In the genomic region with DNA sequence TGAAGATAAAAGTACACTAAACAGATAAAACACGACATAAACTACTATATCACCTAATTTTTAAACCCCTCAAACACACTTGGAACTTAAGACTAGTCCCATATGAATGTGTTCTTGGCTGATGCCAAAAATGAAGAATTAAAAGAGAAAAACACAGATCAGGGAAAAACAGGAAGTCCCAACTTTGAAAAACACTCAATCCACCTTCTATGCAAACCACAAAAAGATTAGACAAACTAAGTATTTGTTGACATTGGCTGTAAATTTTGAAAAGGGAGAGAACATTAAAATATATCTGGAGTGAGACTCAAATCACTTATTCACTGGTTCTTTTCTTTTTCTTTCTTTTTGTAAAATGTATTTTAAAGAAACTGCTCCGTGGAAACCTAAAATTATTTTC, we compare ENCODE assay signal across 18 cellular contexts.
DNase-seq lines count a peak whose midpoint lies in the region; ATAC-seq and TF ChIP-seq lines count a peak whose summit lies in the region.
"Had no signal": no experiment of that assay in that cellular context is flagged by ENCODE, and none has a peak within 500 bp of the region (broad histone marks: within the 10 kb centered on the region; RNA-seq: fewer than 3 reads in every experiment).

No MANE protein-coding gene starts in this region.

- H3K36me3 Mint-ChIP-seq in CD8-positive, alpha-beta T cell = peaks cover 35% of the 10 kb centered on the region
- peaks cover 28% of the 10 kb centered on the region for H3K36me3 Mint-ChIP-seq in activated naive CD8-positive, alpha-beta T cell treated with anti-CD3 and anti-CD28 coated beads, Interleukin-2, amount 50 U/mL, for 24 hours (ENCODE audit: low read depth)
- peaks cover 6% of the 10 kb centered on the region for H3K36me3 Mint-ChIP-seq in endothelial cell (ENCODE audit: low read depth, unreplicated experiment)

- intact Hi-C loops in CD8-positive, alpha-beta T cell (cut with DNase I, micrococcal nuclease) = no loop called here

- H3K9me3 ChIP-seq in CD8-positive, alpha-beta T cell (ENCODE audit: low read length) = no peaks in the 10 kb centered on the region
- H3K9me3 ChIP-seq: transverse colon had no signal

- H3K27ac ChIP-seq in ACC112 (ENCODE audit: low read depth, low read length) = peak overlapping the region; percentile 43; the same call in 1 of the 2 replicates
- no peak overlapping the region for H3K27ac ChIP-seq in CD8-positive, alpha-beta T cell (ENCODE audit: low read depth, low read length)
- H3K27ac ChIP-seq: cardiac muscle cell, transverse colon had no signal

- no peaks in the 10 kb centered on the region for H3K36me3 ChIP-seq in ACC112 (ENCODE audit: insufficient read depth, low read length)
- H3K36me3 ChIP-seq in CD8-positive, alpha-beta T cell (ENCODE audit: insufficient read depth, low read length) = no peaks in the 10 kb centered on the region
- H3K36me3 ChIP-seq: cardiac muscle cell had no signal

- H3K4me3 Mint-ChIP-seq in CD8-positive, alpha-beta T cell = peak overlapping the region; percentile 7
- no peak overlapping the region for H3K4me3 Mint-ChIP-seq in activated naive CD8-positive, alpha-beta T cell treated with anti-CD3 and anti-CD28 coated beads, Interleukin-2, amount 50 U/mL, for 24 hours
- H3K4me3 Mint-ChIP-seq in endothelial cell (ENCODE audit: unreplicated experiment) = no peak overlapping the region
- H3K4me3 Mint-ChIP-seq: effector memory CD8-positive, alpha-beta T cell had no signal

- no peak for ATAC-seq in CD8-positive, alpha-beta T cell
- no peak for ATAC-seq in activated naive CD8-positive, alpha-beta T cell treated with anti-CD3 and anti-CD28 coated beads, Interleukin-2, amount 50 U/mL, for 24 hours
- ATAC-seq in GM18520 (IDR thresholded peaks at IDR 0.05; ENCODE audit: unreplicated experiment) = no peak
- ATAC-seq: effector memory CD8-positive, alpha-beta T cell; left ventricle myocardium superior had no signal

- peaks cover 7% of the 10 kb centered on the region for H3K4me1 ChIP-seq in ACC112 (ENCODE audit: control insufficient read depth, insufficient read depth, low read length, unreplicated experiment)
- peaks cover 17% of the 10 kb centered on the region for H3K4me1 ChIP-seq in CD8-positive, alpha-beta T cell (ENCODE audit: insufficient read depth, low read length)
- H3K4me1 ChIP-seq: transverse colon had no signal

- CTCF ChIA-PET in CD8-positive, alpha-beta T cell (lab: Charles Lee) = interaction anchor here (1.1 kb wide), 1 partner anchor 83 kb away, joined by 3 read pairs; no protein-coding TSS in a partner anchor

- H2AFZ ChIP-seq in ACC112 (ENCODE audit: low read length, unreplicated experiment) = peak overlapping the region; percentile 66

- H3K27me3 Mint-ChIP-seq in CD8-positive, alpha-beta T cell (ENCODE audit: low read depth) = no peaks in the 10 kb centered on the region
- H3K27me3 Mint-ChIP-seq in activated naive CD8-positive, alpha-beta T cell treated with anti-CD3 and anti-CD28 coated beads, Interleukin-2, amount 50 U/mL, for 24 hours = no peaks in the 10 kb centered on the region
- H3K27me3 Mint-ChIP-seq in endothelial cell (ENCODE audit: unreplicated experiment) = peaks cover 3% of the 10 kb centered on the region
- H3K27me3 Mint-ChIP-seq: effector memory CD8-positive, alpha-beta T cell had no signal

- POLR2A ChIA-PET in CD8-positive, alpha-beta T cell (lab: Charles Lee) = no interaction called here

- H3K27ac Mint-ChIP-seq in CD8-positive, alpha-beta T cell = peak overlapping the region; percentile 15
- peak overlapping the region; percentile 5 for H3K27ac Mint-ChIP-seq in activated naive CD8-positive, alpha-beta T cell treated with anti-CD3 and anti-CD28 coated beads, Interleukin-2, amount 50 U/mL, for 24 hours
- H3K27ac Mint-ChIP-seq in endothelial cell (ENCODE audit: unreplicated experiment) = no peak overlapping the region

- DNase-seq in CD8-positive, alpha-beta T cell = no peak
- no peak for DNase-seq in activated naive CD8-positive, alpha-beta T cell treated with anti-CD3 and anti-CD28 coated beads, Interleukin-2, amount 50 U/mL, for 24 hours
- DNase-seq in fibroblast of the aortic adventitia (ENCODE audit: low read depth) (peak; percentile 53), NCI-H146 (lab: John Stamatoyannopoulos, UW) (no peak), endothelial cell (ENCODE audit: low spot score) (no peak)
- DNase-seq in stimulated activated CD4-positive, alpha-beta T cell treated with anti-CD3 and anti-CD28 coated beads, Interleukin-4, amount 100 ng/mL, for 4 hours = no peak
- DNase-seq: activated gamma-delta T cell treated with Interleukin-2 at 50 U/mL for 16 hours; DMS79 treated with DMSO at 0.1 percent for 48 hours; effector memory CD8-positive, alpha-beta T cell; foreskin melanocyte; left ventricle myocardium superior; NCI-H1092 treated with DMSO at 0.1 percent for 48 hours; NCI-H82; posterior cingulate gyrus; transverse colon had no signal

- H3K4me1 Mint-ChIP-seq in CD8-positive, alpha-beta T cell (ENCODE audit: low read depth) = peaks cover 45% of the 10 kb centered on the region
- peaks cover 38% of the 10 kb centered on the region for H3K4me1 Mint-ChIP-seq in activated naive CD8-positive, alpha-beta T cell treated with anti-CD3 and anti-CD28 coated beads, Interleukin-2, amount 50 U/mL, for 24 hours
- peaks cover 14% of the 10 kb centered on the region for H3K4me1 Mint-ChIP-seq in endothelial cell (ENCODE audit: unreplicated experiment)

- H3K79me2 ChIP-seq in ACC112 (ENCODE audit: control insufficient read depth, insufficient read depth, low read length, unreplicated experiment) = no peaks in the 10 kb centered on the region

- H3K9me3 Mint-ChIP-seq in CD8-positive, alpha-beta T cell = no peaks in the 10 kb centered on the region
- H3K9me3 Mint-ChIP-seq in activated naive CD8-positive, alpha-beta T cell treated with anti-CD3 and anti-CD28 coated beads, Interleukin-2, amount 50 U/mL, for 24 hours = no peaks in the 10 kb centered on the region
- no peaks in the 10 kb centered on the region for H3K9me3 Mint-ChIP-seq in endothelial cell (ENCODE audit: unreplicated experiment)
- H3K9me3 Mint-ChIP-seq: effector memory CD8-positive, alpha-beta T cell had no signal

- H3K27me3 ChIP-seq in ACC112 (ENCODE audit: insufficient read depth, low read length) = no peaks in the 10 kb centered on the region
- H3K27me3 ChIP-seq in CD8-positive, alpha-beta T cell (ENCODE audit: insufficient read depth, low read length) = no peaks in the 10 kb centered on the region
- H3K27me3 ChIP-seq: cardiac muscle cell, transverse colon had no signal

- TF ChIP-seq CTCF in CD8-positive, alpha-beta T cell (IDR thresholded peaks at IDR 0.05) = no peak
- no peak for TF ChIP-seq CTCF in fibroblast of the aortic adventitia (IDR thresholded peaks at IDR 0.05; ENCODE audit: insufficient read depth, low read length)
- TF ChIP-seq CTCF in endothelial cell (IDR thresholded peaks at IDR 0.05; ENCODE audit: unreplicated experiment) = no peak

- H3K4me3 ChIP-seq in ACC112 (ENCODE audit: low read depth, low read length) (no peak overlapping the region), fibroblast of the aortic adventitia (ENCODE audit: low read depth, low read length) (no peak overlapping the region)
- no peak overlapping the region for H3K4me3 ChIP-seq in CD8-positive, alpha-beta T cell (ENCODE audit: low read depth, low read length)
- H3K4me3 ChIP-seq: cardiac muscle cell, transverse colon had no signal
